Comparison of ENCODE assay signal across 9 cellular contexts in genomic region chr7:124263232-124263827, GRCh38.
DNase-seq lines count a peak whose midpoint lies in the region; ATAC-seq and TF ChIP-seq lines count a peak whose summit lies in the region.
"Had no signal": no experiment of that assay in that cellular context is flagged by ENCODE, and none has a peak within 500 bp of the region (broad histone marks: within the 10 kb centered on the region; RNA-seq: fewer than 3 reads in every experiment).

No MANE protein-coding gene starts in this region.

- no peak overlapping the region for H4K91ac ChIP-seq in H9 (ENCODE audit: insufficient read length, low read depth, low read length)

- peak; percentile 50 for DNase-seq in H9
- peak; percentile 41 to 58 for DNase-seq in foreskin keratinocyte
- DNase-seq in esophagus squamous epithelium (lab: John Stamatoyannopoulos, UW): no peak
- no peak for DNase-seq in GM19240 (ENCODE audit: insufficient read length, low spot score)
- DNase-seq in NCI-H510A (lab: John Stamatoyannopoulos, UW): no peak
- no peak for DNase-seq in upper lobe of left lung
- DNase-seq: activated CD4-positive, CD25-positive, alpha-beta regulatory T cell had no signal

- no peak overlapping the region for H3T11ph ChIP-seq in H9 (ENCODE audit: low read length)

- whole genome bisulfite sequencing in H9 (ENCODE audit: extremely low coverage, insufficient read length, low lambda C conversion rate): no CpG with 5 or more reads among the region's 4 CpGs
- 84% methylated on average over 4 of the region's 4 CpGs for WGBS in HUES64
- WGBS in esophagus squamous epithelium, 2 donors: 77% methylated on average over 4 of the region's 4 CpGs
- WGBS in upper lobe of left lung, 2 donors: 78 to 79% methylated on average over 4 of the region's 4 CpGs

- no peak overlapping the region for H3K4me2 ChIP-seq in H9 (ENCODE audit: insufficient read depth, insufficient read length, low read length)

- peak overlapping the region in 2 of 3 experiments; percentile 88 to 93; a peak in 2 of 7 replicates for H3K27ac Mint-ChIP-seq in H9

- no peak overlapping the region for H2BK12ac ChIP-seq in H9 (ENCODE audit: insufficient read length, low read depth, low read length)

- H3K18ac ChIP-seq in H9 (ENCODE audit: insufficient read length, low read depth, low read length): no peak overlapping the region

- H3K14ac ChIP-seq in H9 (ENCODE audit: insufficient read depth, low read length): no peak overlapping the region; the same call in 1 of the 2 replicates

- no peaks in the 10 kb centered on the region for H3K36me3 Mint-ChIP-seq in H9 (ENCODE audit: insufficient read depth in 1 of 3, low read depth in 3 of 3)

- no peak overlapping the region for H3K4me3 Mint-ChIP-seq in H9

- H3K4me3 ChIP-seq in HUES64 (ENCODE audit: low read length): no peak overlapping the region
- no peak overlapping the region for H3K4me3 ChIP-seq in esophagus squamous epithelium
- H3K4me3 ChIP-seq in upper lobe of left lung: no peak overlapping the region

- TF ChIP-seq EP300 in upper lobe of left lung (IDR thresholded peaks at IDR 0.05): no peak

- H3K4ac ChIP-seq in H9 (ENCODE audit: low read depth, low read length): no peak overlapping the region

- H3K9me3 Mint-ChIP-seq in H9: no peaks in the 10 kb centered on the region

- H2AK5ac ChIP-seq in H9 (ENCODE audit: insufficient read length, low read length): no peak overlapping the region

- H2BK5ac ChIP-seq in H9 (ENCODE audit: insufficient read length, low read length): no peak overlapping the region

- H3K9ac ChIP-seq in H9 (ENCODE audit: extremely low read depth, insufficient read length, low read length) (no peak overlapping the region), HUES64 (ENCODE audit: low read depth, low read length) (no peak overlapping the region)

- no peak overlapping the region for H2AFZ ChIP-seq in H9 (ENCODE audit: low read length)

- TF ChIP-seq CTCF in H9 (conservative IDR thresholded peaks at IDR 0.05) (peak; percentile 25; the same call in 1 of the 3 replicates), foreskin keratinocyte (conservative IDR thresholded peaks at IDR 0.05) (no peak), esophagus squamous epithelium (IDR thresholded peaks at IDR 0.05) (no peak), upper lobe of left lung (IDR thresholded peaks at IDR 0.05) (no peak)

- H2BK120ac ChIP-seq in H9 (ENCODE audit: low read depth, low read length, poor library complexity, severe bottlenecking): no peak overlapping the region

- H3K56ac ChIP-seq in H9 (ENCODE audit: insufficient read length, low read depth, low read length): no peak overlapping the region

- no peak for TF ChIP-seq POLR2A in esophagus squamous epithelium (IDR thresholded peaks at IDR 0.05)
- TF ChIP-seq POLR2A in upper lobe of left lung (IDR thresholded peaks at IDR 0.05): no peak

- H3K9me3 ChIP-seq in H9 (ENCODE audit: control insufficient read depth, low read depth, low read length): no peaks in the 10 kb centered on the region
- H3K9me3 ChIP-seq in HUES64 (ENCODE audit: insufficient read depth, low read depth, low read length): no peaks in the 10 kb centered on the region
- no peaks in the 10 kb centered on the region for H3K9me3 ChIP-seq in esophagus squamous epithelium
- H3K9me3 ChIP-seq in upper lobe of left lung: no peaks in the 10 kb centered on the region

- H4K5ac ChIP-seq in H9 (ENCODE audit: insufficient read length, low read depth, low read length): no peak overlapping the region

- intact Hi-C loops in esophagus squamous epithelium (cut with DNase I): no loop called here

- peaks cover 34 to 40% of the 10 kb centered on the region in 2 experiments for H3K4me1 Mint-ChIP-seq in H9

- no peak overlapping the region for H4K8ac ChIP-seq in H9 (replicated peaks; ENCODE audit: insufficient read length, low read depth, low read length)

- H3K36me3 ChIP-seq in HUES64 (ENCODE audit: insufficient read depth, low read length) (no peaks in the 10 kb centered on the region), esophagus squamous epithelium (no peaks in the 10 kb centered on the region), upper lobe of left lung (no peaks in the 10 kb centered on the region)

- H3K79me1 ChIP-seq in H9 (ENCODE audit: insufficient read depth, low read depth, low read length, poor library complexity, severe bottlenecking): no peaks in the 10 kb centered on the region

- H3K79me2 ChIP-seq in H9 (ENCODE audit: insufficient read depth, low read length): no peaks in the 10 kb centered on the region

- H3K23me2 ChIP-seq in H9 (ENCODE audit: insufficient read length, low read depth, low read length, poor library complexity, severe bottlenecking): no peaks in the 10 kb centered on the region

- peaks cover 9% of the 10 kb centered on the region for H3K27me3 Mint-ChIP-seq in H9 (ENCODE audit: low read depth)

- peaks cover 5% of the 10 kb centered on the region for H3K4me1 ChIP-seq in H9 (ENCODE audit: insufficient read depth, low read length)
- peaks cover 34% of the 10 kb centered on the region for H3K4me1 ChIP-seq in HUES64 (ENCODE audit: insufficient read depth, low read length)
- H3K4me1 ChIP-seq in foreskin keratinocyte: no peaks in the 10 kb centered on the region
- no peaks in the 10 kb centered on the region for H3K4me1 ChIP-seq in esophagus squamous epithelium
- no peaks in the 10 kb centered on the region for H3K4me1 ChIP-seq in upper lobe of left lung

- H3K27ac ChIP-seq in H9 (ENCODE audit: insufficient read length, low read depth, low read length) (no peak overlapping the region), HUES64 (ENCODE audit: low read depth, low read length) (peak overlapping the region; percentile 32; the same call in 1 of the 2 replicates), foreskin keratinocyte (peak overlapping the region; percentile 41), esophagus squamous epithelium (no peak overlapping the region), upper lobe of left lung (no peak overlapping the region)

- H3K27me3 ChIP-seq in H9 (ENCODE audit: insufficient read depth, low read length) (no peaks in the 10 kb centered on the region), HUES64 (ENCODE audit: insufficient read depth, low read length) (no peaks in the 10 kb centered on the region; the same call in 1 of the 2 replicates), foreskin keratinocyte (no peaks in the 10 kb centered on the region), esophagus squamous epithelium (no peaks in the 10 kb centered on the region), upper lobe of left lung (no peaks in the 10 kb centered on the region)

- H2BK20ac ChIP-seq in H9 (ENCODE audit: low read depth, low read length, poor library complexity, severe bottlenecking): no peak overlapping the region

- H3K23ac ChIP-seq in H9 (ENCODE audit: insufficient read length, low read depth, low read length): no peak overlapping the region

- no peak overlapping the region for H2BK15ac ChIP-seq in H9 (ENCODE audit: low read depth, low read length)

- ATAC-seq in GM18517 (IDR thresholded peaks at IDR 0.05; ENCODE audit: unreplicated experiment) (peak; percentile 95), foreskin keratinocyte (peak; percentile 77), upper lobe of left lung (ENCODE audit: low FRiP score in 2 of 2) (no peak)

- H4K20me1 ChIP-seq in H9 (ENCODE audit: control insufficient read depth, insufficient read depth, insufficient read length): no peaks in the 10 kb centered on the region

Comparison
In these comparisons a context has a peak if more than half of its experiments do, and no peak if none do; other contexts are left out.
1. ATAC-seq: peak in GM18517 (single experiment) and foreskin keratinocyte (single experiment); none in upper lobe of left lung (0 of 2).
2. DNase-seq: peak in H9 (single experiment) and foreskin keratinocyte (2 of 2); none in esophagus squamous epithelium (single experiment), GM19240 (single experiment), NCI-H510A (single experiment) and upper lobe of left lung (0 of 2).
3. H3K27ac ChIP-seq: peak in HUES64 (single experiment) and foreskin keratinocyte (single experiment); none in H9 (single experiment), esophagus squamous epithelium (0 of 4) and upper lobe of left lung (0 of 4).